1 cellular context compared by ENCODE assay signal in the genomic region with DNA sequence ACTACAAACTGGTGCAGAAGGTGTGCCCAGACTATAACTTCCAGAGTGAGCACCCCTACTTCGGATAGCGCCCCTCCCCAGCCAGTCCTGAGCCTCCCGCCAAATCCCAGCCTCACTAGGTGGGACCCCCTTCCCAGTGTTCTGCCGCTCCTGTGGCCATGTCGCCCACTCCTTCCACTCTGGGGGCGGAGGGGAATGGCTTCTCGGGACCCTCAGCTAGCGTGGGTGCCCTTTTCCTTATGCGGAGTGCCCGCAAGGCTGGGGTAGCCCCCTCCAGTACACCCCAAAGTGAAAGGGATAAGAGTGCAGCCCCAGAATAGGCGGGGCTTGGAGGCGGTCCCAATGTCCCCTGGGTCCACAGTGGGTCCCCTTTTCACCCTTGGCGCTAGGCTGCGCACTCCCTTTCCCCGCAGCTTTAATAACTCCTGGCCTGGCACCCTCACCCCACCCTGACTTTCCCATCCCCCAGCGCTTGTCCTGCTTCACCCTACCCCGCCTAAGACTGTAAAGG.
TF ChIP-seq lines count a peak whose summit lies in the region.

No MANE protein-coding gene starts in this region.

TF ChIP-seq in HepG2, 621 proteins besides CTCF, POLR2A, EP300 and RAD21:
- TF ChIP-seq SALL2 (CRISPR knock-in tag; IDR thresholded peaks at IDR 0.05) = no peak
- TF ChIP-seq ZNF10 (CRISPR knock-in tag; IDR thresholded peaks at IDR 0.05; ENCODE audit: borderline replicate concordance, low read depth) = no peak
- TF ChIP-seq, protein P1, sequence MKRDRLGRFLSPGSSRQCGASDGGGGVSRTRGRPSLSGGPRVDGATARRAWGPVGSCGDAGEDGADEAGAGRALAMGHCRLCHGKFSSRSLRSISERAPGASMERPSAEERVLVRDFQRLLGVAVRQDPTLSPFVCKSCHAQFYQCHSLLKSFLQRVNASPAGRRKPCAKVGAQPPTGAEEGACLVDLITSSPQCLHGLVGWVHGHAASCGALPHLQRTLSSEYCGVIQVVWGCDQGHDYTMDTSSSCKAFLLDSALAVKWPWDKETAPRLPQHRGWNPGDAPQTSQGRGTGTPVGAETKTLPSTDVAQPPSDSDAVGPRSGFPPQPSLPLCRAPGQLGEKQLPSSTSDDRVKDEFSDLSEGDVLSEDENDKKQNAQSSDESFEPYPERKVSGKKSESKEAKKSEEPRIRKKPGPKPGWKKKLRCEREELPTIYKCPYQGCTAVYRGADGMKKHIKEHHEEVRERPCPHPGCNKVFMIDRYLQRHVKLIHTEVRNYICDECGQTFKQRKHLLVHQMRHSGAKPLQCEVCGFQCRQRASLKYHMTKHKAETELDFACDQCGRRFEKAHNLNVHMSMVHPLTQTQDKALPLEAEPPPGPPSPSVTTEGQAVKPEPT (CRISPR knock-in tag; IDR thresholded peaks at IDR 0.05; ENCODE audit: low read depth) = no peak
- TF ChIP-seq, protein P2, sequence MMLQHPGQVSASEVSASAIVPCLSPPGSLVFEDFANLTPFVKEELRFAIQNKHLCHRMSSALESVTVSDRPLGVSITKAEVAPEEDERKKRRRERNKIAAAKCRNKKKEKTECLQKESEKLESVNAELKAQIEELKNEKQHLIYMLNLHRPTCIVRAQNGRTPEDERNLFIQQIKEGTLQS (CRISPR knock-in tag; IDR thresholded peaks at IDR 0.05) = no peak
- TF ChIP-seq, protein P3, sequence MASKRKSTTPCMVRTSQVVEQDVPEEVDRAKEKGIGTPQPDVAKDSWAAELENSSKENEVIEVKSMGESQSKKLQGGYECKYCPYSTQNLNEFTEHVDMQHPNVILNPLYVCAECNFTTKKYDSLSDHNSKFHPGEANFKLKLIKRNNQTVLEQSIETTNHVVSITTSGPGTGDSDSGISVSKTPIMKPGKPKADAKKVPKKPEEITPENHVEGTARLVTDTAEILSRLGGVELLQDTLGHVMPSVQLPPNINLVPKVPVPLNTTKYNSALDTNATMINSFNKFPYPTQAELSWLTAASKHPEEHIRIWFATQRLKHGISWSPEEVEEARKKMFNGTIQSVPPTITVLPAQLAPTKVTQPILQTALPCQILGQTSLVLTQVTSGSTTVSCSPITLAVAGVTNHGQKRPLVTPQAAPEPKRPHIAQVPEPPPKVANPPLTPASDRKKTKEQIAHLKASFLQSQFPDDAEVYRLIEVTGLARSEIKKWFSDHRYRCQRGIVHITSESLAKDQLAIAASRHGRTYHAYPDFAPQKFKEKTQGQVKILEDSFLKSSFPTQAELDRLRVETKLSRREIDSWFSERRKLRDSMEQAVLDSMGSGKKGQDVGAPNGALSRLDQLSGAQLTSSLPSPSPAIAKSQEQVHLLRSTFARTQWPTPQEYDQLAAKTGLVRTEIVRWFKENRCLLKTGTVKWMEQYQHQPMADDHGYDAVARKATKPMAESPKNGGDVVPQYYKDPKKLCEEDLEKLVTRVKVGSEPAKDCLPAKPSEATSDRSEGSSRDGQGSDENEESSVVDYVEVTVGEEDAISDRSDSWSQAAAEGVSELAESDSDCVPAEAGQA (IDR thresholded peaks at IDR 0.05; ENCODE audit: low read depth) = no peak
- TF ChIP-seq, protein P3 (CRISPR knock-in tag; IDR thresholded peaks at IDR 0.05; ENCODE audit: borderline replicate concordance) = no peak
- TF ChIP-seq NCOA5 (CRISPR knock-in tag; IDR thresholded peaks at IDR 0.05) = no peak
- no peak for TF ChIP-seq FOXK1 (CRISPR knock-in tag; IDR thresholded peaks at IDR 0.05; ENCODE audit: borderline replicate concordance, low read depth)
- TF ChIP-seq MZF1 (CRISPR knock-in tag; IDR thresholded peaks at IDR 0.05; ENCODE audit: borderline replicate concordance) = no peak
- TF ChIP-seq RORA (CRISPR knock-in tag; IDR thresholded peaks at IDR 0.05) = no peak
- TF ChIP-seq, protein P4, sequence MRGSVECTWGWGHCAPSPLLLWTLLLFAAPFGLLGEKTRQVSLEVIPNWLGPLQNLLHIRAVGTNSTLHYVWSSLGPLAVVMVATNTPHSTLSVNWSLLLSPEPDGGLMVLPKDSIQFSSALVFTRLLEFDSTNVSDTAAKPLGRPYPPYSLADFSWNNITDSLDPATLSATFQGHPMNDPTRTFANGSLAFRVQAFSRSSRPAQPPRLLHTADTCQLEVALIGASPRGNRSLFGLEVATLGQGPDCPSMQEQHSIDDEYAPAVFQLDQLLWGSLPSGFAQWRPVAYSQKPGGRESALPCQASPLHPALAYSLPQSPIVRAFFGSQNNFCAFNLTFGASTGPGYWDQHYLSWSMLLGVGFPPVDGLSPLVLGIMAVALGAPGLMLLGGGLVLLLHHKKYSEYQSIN (CRISPR knock-in tag; IDR thresholded peaks at IDR 0.05; ENCODE audit: borderline replicate concordance) = no peak
- no peak for TF ChIP-seq ZNF790 (CRISPR knock-in tag; IDR thresholded peaks at IDR 0.05; ENCODE audit: borderline replicate concordance)
- TF ChIP-seq HNRNPL (IDR thresholded peaks at IDR 0.05; ENCODE audit: low read depth, low read length) = no peak
- TF ChIP-seq FOXA1 (IDR thresholded peaks at IDR 0.05) = no peak
- no peak for TF ChIP-seq FOXA1 (CRISPR knock-in tag; IDR thresholded peaks at IDR 0.05)
- TF ChIP-seq, protein P5, sequence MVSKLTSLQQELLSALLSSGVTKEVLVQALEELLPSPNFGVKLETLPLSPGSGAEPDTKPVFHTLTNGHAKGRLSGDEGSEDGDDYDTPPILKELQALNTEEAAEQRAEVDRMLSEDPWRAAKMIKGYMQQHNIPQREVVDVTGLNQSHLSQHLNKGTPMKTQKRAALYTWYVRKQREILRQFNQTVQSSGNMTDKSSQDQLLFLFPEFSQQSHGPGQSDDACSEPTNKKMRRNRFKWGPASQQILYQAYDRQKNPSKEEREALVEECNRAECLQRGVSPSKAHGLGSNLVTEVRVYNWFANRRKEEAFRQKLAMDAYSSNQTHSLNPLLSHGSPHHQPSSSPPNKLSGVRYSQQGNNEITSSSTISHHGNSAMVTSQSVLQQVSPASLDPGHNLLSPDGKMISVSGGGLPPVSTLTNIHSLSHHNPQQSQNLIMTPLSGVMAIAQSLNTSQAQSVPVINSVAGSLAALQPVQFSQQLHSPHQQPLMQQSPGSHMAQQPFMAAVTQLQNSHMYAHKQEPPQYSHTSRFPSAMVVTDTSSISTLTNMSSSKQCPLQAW (CRISPR knock-in tag; IDR thresholded peaks at IDR 0.05) = no peak
